In genomic region chr21:41133896-41134522, GRCh38 we compare ENCODE assay signal across 8 cellular contexts. TPM values are rescaled to one million over a fixed set of nuclear protein-coding genes. Genes with fewer than 3 reads are reported as not detected.
A peak's percentile ranks its signal among the peaks of the same experiment; 100 is the strongest.
DNase-seq lines count a peak whose midpoint lies in the region; ATAC-seq and TF ChIP-seq lines count a peak whose summit lies in the region.

No MANE protein-coding gene starts in this region.

- H3K9me3 Mint-ChIP-seq in stimulated activated memory B cell treated with anti-CD40 and anti-IgM and Interleukin-4, amounts not matched to agents 10 μg/mL and 1 μg/mL and 100 μg/mL, for 72 hours: peaks cover 5% of the 10 kb centered on the region

- no peak overlapping the region for H3K4me3 Mint-ChIP-seq in stimulated activated memory B cell treated with anti-CD40 and anti-IgM and Interleukin-4, amounts not matched to agents 10 μg/mL and 1 μg/mL and 100 μg/mL, for 72 hours

- H3K4me3 ChIP-seq in cardiac muscle cell: no peak overlapping the region
- H3K4me3 ChIP-seq in neural cell (ENCODE audit: low read length): no peak overlapping the region

- no peaks in the 10 kb centered on the region for H3K9me3 ChIP-seq in cardiac muscle cell (ENCODE audit: low read depth)
- H3K9me3 ChIP-seq in neural cell (ENCODE audit: low read length): no peaks in the 10 kb centered on the region

- DNase-seq in cardiac muscle cell (ENCODE audit: low read depth in 1 of 2, low spot score in 1 of 2) (peak; percentile 48 to 60), Right ventricle myocardium superior (no peak), NCI-H345 treated with DMSO at 0.1 percent for 48 hours (lab: John Stamatoyannopoulos, UW; ENCODE audit: unreplicated experiment) (peak; percentile 6), dermis blood vessel endothelial cell (peak; percentile 74)

- H3K27ac ChIP-seq in cardiac muscle cell (no peak overlapping the region), neural cell (ENCODE audit: low read length) (no peak overlapping the region)

- peaks cover 6% of the 10 kb centered on the region for H3K36me3 Mint-ChIP-seq in stimulated activated memory B cell treated with anti-CD40 and anti-IgM and Interleukin-4, amounts not matched to agents 10 μg/mL and 1 μg/mL and 100 μg/mL, for 72 hours

- no peaks in the 10 kb centered on the region for H3K27me3 ChIP-seq in cardiac muscle cell
- no peaks in the 10 kb centered on the region for H3K27me3 ChIP-seq in neural cell (ENCODE audit: insufficient read depth, low read depth, low read length)

- no peaks in the 10 kb centered on the region for H3K79me2 ChIP-seq in neural cell (replicated peaks; ENCODE audit: insufficient read depth, low read length)

- H3K27me3 Mint-ChIP-seq in stimulated activated memory B cell treated with anti-CD40 and anti-IgM and Interleukin-4, amounts not matched to agents 10 μg/mL and 1 μg/mL and 100 μg/mL, for 72 hours: peaks cover 27% of the 10 kb centered on the region

- TF ChIP-seq CTCF in cardiac muscle cell (IDR thresholded peaks at IDR 0.05; ENCODE audit: low read depth, low read length): peak; percentile 65
- peak; percentile 68 for TF ChIP-seq CTCF in neural cell (IDR thresholded peaks at IDR 0.05; ENCODE audit: poor library complexity, severe bottlenecking)

- no peak for TF ChIP-seq EP300 in neural cell (conservative IDR thresholded peaks at IDR 0.05; ENCODE audit: poor library complexity, severe bottlenecking)

- H4K20me1 ChIP-seq in neural cell (ENCODE audit: insufficient read depth): no peaks in the 10 kb centered on the region

- H3K4me2 ChIP-seq in neural cell (ENCODE audit: low read length): no peak overlapping the region

- TF ChIP-seq RAD21 in neural cell (conservative IDR thresholded peaks at IDR 0.05): peak; percentile 75

- ATAC-seq in Right ventricle myocardium superior (ENCODE audit: poor library complexity) (no peak), HG02973 (IDR thresholded peaks at IDR 0.05; ENCODE audit: unreplicated experiment) (no peak), GM19395 (IDR thresholded peaks at IDR 0.05; ENCODE audit: unreplicated experiment) (no peak)
- no peak for ATAC-seq in stimulated activated memory B cell treated with anti-CD40 and anti-IgM and Interleukin-4, amounts not matched to agents 10 μg/mL and 1 μg/mL and 100 μg/mL, for 72 hours

- intact Hi-C loops in Right ventricle myocardium superior (cut with DNase I): no loop called here

- H3K36me3 ChIP-seq in cardiac muscle cell (no peaks in the 10 kb centered on the region), neural cell (ENCODE audit: insufficient read depth, low read length) (no peaks in the 10 kb centered on the region)

- H3K9me2 ChIP-seq in neural cell (ENCODE audit: insufficient read depth, low read length): no peaks in the 10 kb centered on the region

- no peak overlapping the region for H2AFZ ChIP-seq in neural cell (ENCODE audit: low read depth, low read length)

- no peaks in the 10 kb centered on the region for H3K4me1 ChIP-seq in cardiac muscle cell (ENCODE audit: low read depth)

- no peaks in the 10 kb centered on the region for H3F3A ChIP-seq in neural cell (ENCODE audit: insufficient read depth, low read length, poor library complexity, severe bottlenecking)

- no peak overlapping the region for H3K27ac Mint-ChIP-seq in stimulated activated memory B cell treated with anti-CD40 and anti-IgM and Interleukin-4, amounts not matched to agents 10 μg/mL and 1 μg/mL and 100 μg/mL, for 72 hours

- no peaks in the 10 kb centered on the region for H3K4me1 Mint-ChIP-seq in stimulated activated memory B cell treated with anti-CD40 and anti-IgM and Interleukin-4, amounts not matched to agents 10 μg/mL and 1 μg/mL and 100 μg/mL, for 72 hours

- H3K9ac ChIP-seq in neural cell (ENCODE audit: low read length): no peak overlapping the region

TF ChIP-seq in neural cell, 6 proteins besides CTCF, POLR2A, EP300 and RAD21:
- TF ChIP-seq POLR2AphosphoS5 (IDR thresholded peaks at IDR 0.05) (no peak), SMC3 (conservative IDR thresholded peaks at IDR 0.05; ENCODE audit: poor library complexity) (peak; percentile 74), TAF1 (IDR thresholded peaks at IDR 0.05; ENCODE audit: low read depth) (no peak)
TF ChIP-seq in neural cell: peak in this region for 1.

RNA-seq across cellular contexts. Expression of gene BACE2, which starts 34.0 kb away (rescaled TPM):
- total RNA-seq in cardiac muscle cell (8.1 and 17.5 TPM in 2 replicates), Right ventricle myocardium superior (11.4 TPM), dermis blood vessel endothelial cell (571 and 696 TPM in 2 replicates)
- polyA plus RNA-seq in cardiac muscle cell (8.8 and 10.4 TPM in 2 replicates), neural cell (0.08 and 0.32 TPM in 2 replicates)
- 0.93 TPM in 1 of 2 replicates, not detected in the other for polyA minus RNA-seq in neural cell

Comparison
In these comparisons a context has a peak if more than half of its experiments do, and no peak if none do; other contexts are left out.
1. RNA of gene BACE2, which starts 34.0 kb away (total RNA-seq): 571 to 696 TPM in dermis blood vessel endothelial cell; 8.1 to 17.5 TPM in cardiac muscle cell and 11.4 TPM in Right ventricle myocardium superior (single experiment); every median in the first group is over 10 times any median in the second.